In genomic region chr3:183123891-183124290, GRCh38 we compare ENCODE assay signal across 18 cellular contexts. TPM values are rescaled to one million over a fixed set of nuclear protein-coding genes. Genes with fewer than 3 reads are reported as not detected.
DNase-seq lines count a peak whose midpoint lies in the region; ATAC-seq lines count a peak whose summit lies in the region.
"Had no signal": no experiment of that assay in that cellular context is flagged by ENCODE, and none has a peak within 500 bp of the region (broad histone marks: within the 10 kb centered on the region; RNA-seq: fewer than 3 reads in every experiment).

No MANE protein-coding gene starts in this region.

- no peak overlapping the region for H3K27ac Mint-ChIP-seq in activated T-cell treated with anti-CD3 and anti-CD28 coated beads, Interleukin-2, amount 50 U/mL, for 72 hours
- H3K27ac Mint-ChIP-seq: activated T-helper 2 cell treated with anti-CD3 and anti-CD28 coated beads, Interferon-gamma antibody, Interleukin-2, Interleukin-4, amounts not matched to agents 10 μg/mL and 5 μg/mL and 100 μg/mL, durations not matched to agents 14 hours and 24 hours and 36 hours; CD8-positive, alpha-beta T cell; mesothelial cell of epicardium had no signal

- no peak overlapping the region for H3K4me3 Mint-ChIP-seq in activated T-cell treated with anti-CD3 and anti-CD28 coated beads, Interleukin-2, amount 50 U/mL, for 72 hours
- no peak overlapping the region for H3K4me3 Mint-ChIP-seq in activated T-cell treated with anti-CD3 and anti-CD28 coated beads, Interleukin-2, amount 50 U/mL, for 4 hours
- H3K4me3 Mint-ChIP-seq: CD8-positive, alpha-beta T cell; mesothelial cell of epicardium; neural crest cell had no signal

- H3K9me3 Mint-ChIP-seq in activated T-cell treated with anti-CD3 and anti-CD28 coated beads, Interleukin-2, amount 50 U/mL, for 72 hours = peaks cover 0 to 2% of the 10 kb centered on the region in 2 donors
- peaks cover 2% of the 10 kb centered on the region for H3K9me3 Mint-ChIP-seq in activated T-cell treated with anti-CD3 and anti-CD28 coated beads, Interleukin-2, amount 50 U/mL, for 4 hours

- no peaks in the 10 kb centered on the region for H3K27me3 Mint-ChIP-seq in activated T-cell treated with anti-CD3 and anti-CD28 coated beads, Interleukin-2, amount 50 U/mL, for 72 hours (ENCODE audit: low read depth)
- no peaks in the 10 kb centered on the region for H3K27me3 Mint-ChIP-seq in activated T-cell treated with anti-CD3 and anti-CD28 coated beads, Interleukin-2, amount 50 U/mL, for 4 hours (ENCODE audit: low read depth)

- H3K4me1 Mint-ChIP-seq in activated T-cell treated with anti-CD3 and anti-CD28 coated beads, Interleukin-2, amount 50 U/mL, for 72 hours (ENCODE audit: low read depth) = peaks cover 12% of the 10 kb centered on the region
- H3K4me1 Mint-ChIP-seq in activated T-cell treated with anti-CD3 and anti-CD28 coated beads, Interleukin-2, amount 50 U/mL, for 4 hours (ENCODE audit: low read depth) = no peaks in the 10 kb centered on the region
- H3K4me1 Mint-ChIP-seq: neural crest cell had no signal

- H3K36me3 Mint-ChIP-seq in activated T-cell treated with anti-CD3 and anti-CD28 coated beads, Interleukin-2, amount 50 U/mL, for 72 hours (ENCODE audit: insufficient read depth in 2 of 2) = peaks cover 3 to 4% of the 10 kb centered on the region in 2 donors
- peaks cover 3% of the 10 kb centered on the region for H3K36me3 Mint-ChIP-seq in activated T-cell treated with anti-CD3 and anti-CD28 coated beads, Interleukin-2, amount 50 U/mL, for 4 hours (ENCODE audit: insufficient read depth)

- DNase-seq in activated T-cell treated with anti-CD3 and anti-CD28 coated beads, Interleukin-2, amount 50 U/mL, for 72 hours = no peak
- DNase-seq in activated T-cell treated with anti-CD3 and anti-CD28 coated beads, Interleukin-2, amount 50 U/mL, for 4 hours = no peak
- DNase-seq in M059J (ENCODE audit: low read depth) (peak; percentile 86), dermis blood vessel endothelial cell (peak; percentile 65), renal cortical epithelial cell (ENCODE audit: low read depth) (peak; percentile 63)
- DNase-seq: activated CD4-positive, alpha-beta T cell treated with anti-CD3 and anti-CD28 coated beads, Interleukin-2, amount 50 U/mL, for 4 hours; CD8-positive, alpha-beta T cell; heart left ventricle; islet precursor cell; NCI-H2081 treated with DMSO at 0.1 percent for 48 hours had no signal

- peak; percentile 49 to 51 for ATAC-seq in activated T-cell treated with anti-CD3 and anti-CD28 coated beads, Interleukin-2, amount 50 U/mL, for 72 hours (replicated peaks in 1 of 2)
- no peak for ATAC-seq in activated T-cell treated with anti-CD3 and anti-CD28 coated beads, Interleukin-2, amount 50 U/mL, for 4 hours
- ATAC-seq in GM21825 (IDR thresholded peaks at IDR 0.05; ENCODE audit: unreplicated experiment) (no peak), HG03469 (IDR thresholded peaks at IDR 0.05; ENCODE audit: unreplicated experiment) (no peak), GM18498 (IDR thresholded peaks at IDR 0.05; ENCODE audit: unreplicated experiment) (no peak)
- ATAC-seq: CD8-positive, alpha-beta T cell; heart left ventricle; SK-N-SH treated with all-trans-retinoic acid at 6 μM for 48 hours had no signal

RNA-seq across cellular contexts. Expression of gene MCCC1, which starts 24.6 kb away (rescaled TPM):
- total RNA-seq in activated T-cell treated with anti-CD3 and anti-CD28 coated beads, Interleukin-2, amount 50 U/mL, for 72 hours = 10 to 100 TPM; 35.5 to 40.8 TPM
- 10 to 100 TPM; 14.0 to 18.0 (median 16.9) TPM for total RNA-seq in activated T-cell treated with anti-CD3 and anti-CD28 coated beads, Interleukin-2, amount 50 U/mL, for 4 hours
- total RNA-seq in M059J (2014; rRNA removed; shearing (Covaris generic)) = 14.1 and 19.7 TPM in 2 replicates
- 24.5 and 33.6 TPM in 2 replicates for total RNA-seq in dermis blood vessel endothelial cell
- 24.3 and 38.8 TPM in 2 replicates for total RNA-seq in renal cortical epithelial cell

RNA-seq across cellular contexts. Expression of gene LAMP3, which starts 38.6 kb away (rescaled TPM):
- 10 to 100 TPM; 14.7 to 19.8 TPM for total RNA-seq in activated T-cell treated with anti-CD3 and anti-CD28 coated beads, Interleukin-2, amount 50 U/mL, for 72 hours
- total RNA-seq in activated T-cell treated with anti-CD3 and anti-CD28 coated beads, Interleukin-2, amount 50 U/mL, for 4 hours = 1 to 10 TPM; 5.7 to 6.9 (median 6.7) TPM
- 0.37 and 1.1 TPM in 2 replicates for total RNA-seq in M059J (2014; rRNA removed; shearing (Covaris generic))
- 23.0 and 84.3 TPM in 2 replicates for total RNA-seq in dermis blood vessel endothelial cell
- 0.10 and 0.17 TPM in 2 replicates for total RNA-seq in renal cortical epithelial cell
- total RNA-seq: G401 had no signal

Comparison
In these comparisons a context has a peak if more than half of its experiments do, and no peak if none do; other contexts are left out.
1. ATAC-seq: peak in activated T-cell treated with anti-CD3 and anti-CD28 coated beads, Interleukin-2, amount 50 U/mL, for 72 hours (2 of 2); none in activated T-cell treated with anti-CD3 and anti-CD28 coated beads, Interleukin-2, amount 50 U/mL, for 4 hours (0 of 2), GM21825 (single experiment), HG03469 (single experiment) and GM18498 (single experiment).
2. DNase-seq: peak in M059J (single experiment), dermis blood vessel endothelial cell (single experiment) and renal cortical epithelial cell (single experiment); none in activated T-cell treated with anti-CD3 and anti-CD28 coated beads, Interleukin-2, amount 50 U/mL, for 72 hours (0 of 2) and activated T-cell treated with anti-CD3 and anti-CD28 coated beads, Interleukin-2, amount 50 U/mL, for 4 hours (single experiment).